ENCODE assay signal across 1 cellular context in genomic region chr22:39622881-39623367, GRCh38.
TF ChIP-seq lines count a peak whose summit lies in the region.

No MANE protein-coding gene starts in this region.

TF ChIP-seq in H1, 55 proteins besides CTCF, POLR2A, EP300 and RAD21 (continued from another document):
- peak; percentile 94; the same call in 1 of the 2 replicates for TF ChIP-seq KDM1A (IDR thresholded peaks at IDR 0.05; ENCODE audit: borderline replicate concordance, low read length)
